ENCODE assay signal across 15 cellular contexts in the genomic region with DNA sequence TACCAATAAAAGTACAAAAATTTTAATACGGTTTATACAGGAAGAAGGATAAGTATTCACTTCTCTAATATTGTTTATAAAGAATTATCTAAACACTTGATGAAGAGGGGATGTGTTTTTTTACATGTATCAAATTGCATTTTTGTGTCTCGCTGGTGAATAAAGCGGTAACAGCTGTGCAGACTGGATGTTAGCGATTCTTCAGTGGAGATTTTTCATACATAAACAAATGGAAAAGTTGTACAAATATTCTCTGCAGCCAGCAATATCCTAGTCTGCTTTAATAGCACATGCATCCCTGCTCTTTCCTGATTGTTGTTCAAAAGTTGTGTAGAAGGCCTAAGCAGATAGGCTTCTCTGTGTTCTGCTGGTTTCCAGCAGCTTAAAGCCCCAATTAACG.
DNase-seq lines count a peak whose midpoint lies in the region; ATAC-seq and TF ChIP-seq lines count a peak whose summit lies in the region.
"Had no signal": no experiment of that assay in that cellular context is flagged by ENCODE, and none has a peak within 500 bp of the region (broad histone marks: within the 10 kb centered on the region; RNA-seq: fewer than 3 reads in every experiment).

No MANE protein-coding gene starts in this region.

- no peak for ATAC-seq in HG02981 (IDR thresholded peaks at IDR 0.05; ENCODE audit: unreplicated experiment)
- ATAC-seq: A549, HepG2 had no signal

- H3K27ac Mint-ChIP-seq in nephron = peak overlapping the region in 2 of 3 experiments; percentile 28 to 40
- H3K27ac Mint-ChIP-seq: CD4-positive, CD25-positive, alpha-beta regulatory T cell had no signal

- H3K27me3 Mint-ChIP-seq in nephron (ENCODE audit: low read depth) = no peaks in the 10 kb centered on the region
- H3K27me3 Mint-ChIP-seq: CD4-positive, CD25-positive, alpha-beta regulatory T cell had no signal

- H3K36me3 Mint-ChIP-seq in nephron (ENCODE audit: low read depth) = peaks cover 9% of the 10 kb centered on the region
- H3K36me3 Mint-ChIP-seq: CD4-positive, CD25-positive, alpha-beta regulatory T cell had no signal

- H3K27ac ChIP-seq in SJCRH30 = no peak overlapping the region
- H3K27ac ChIP-seq: A549; BLaER1 treated with 17β-estradiol and CSF1 and Interleukin-3, amounts not matched to agents 10 nM and 100 nM had no signal

- no peaks in the 10 kb centered on the region for H3K36me3 ChIP-seq in SJCRH30
- H3K36me3 ChIP-seq: BLaER1 treated with 17β-estradiol and CSF1 and Interleukin-3, amounts not matched to agents 10 nM and 100 nM; HAP-1 had no signal

- peaks cover 53% of the 10 kb centered on the region for H3K4me1 Mint-ChIP-seq in nephron
- H3K4me1 Mint-ChIP-seq: CD4-positive, CD25-positive, alpha-beta regulatory T cell had no signal

- H3K9me3 ChIP-seq in SJCRH30 (replicated peaks) = no peaks in the 10 kb centered on the region
- H3K9me3 ChIP-seq: A549; BLaER1 treated with 17β-estradiol and CSF1 and Interleukin-3, amounts not matched to agents 10 nM and 100 nM; HAP-1 had no signal

- H3K9me3 Mint-ChIP-seq in nephron = no peaks in the 10 kb centered on the region

- H3K4me1 ChIP-seq in SJCRH30 = peaks cover 40% of the 10 kb centered on the region
- H3K4me1 ChIP-seq: A549; BLaER1 treated with 17β-estradiol and CSF1 and Interleukin-3, amounts not matched to agents 10 nM and 100 nM had no signal

- H3K4me3 Mint-ChIP-seq in nephron = no peak overlapping the region
- H3K4me3 Mint-ChIP-seq: CD4-positive, CD25-positive, alpha-beta regulatory T cell had no signal

- TF ChIP-seq CTCF in nephron (IDR thresholded peaks at IDR 0.05; ENCODE audit: unreplicated experiment in 3 of 3) = no peak

- H3K27me3 ChIP-seq in SJCRH30 = no peaks in the 10 kb centered on the region
- H3K27me3 ChIP-seq: BLaER1 treated with 17β-estradiol and CSF1 and Interleukin-3, amounts not matched to agents 10 nM and 100 nM had no signal

- DNase-seq in DMS53 (lab: John Stamatoyannopoulos, UW) = peak; percentile 49
- peak; percentile 49 for DNase-seq in H4 (ENCODE audit: low spot score)
- DNase-seq in SJCRH30 = peak; percentile 23 to 69
- no peak for DNase-seq in DMS114 treated with DMSO at 0.1 percent for 48 hours (lab: John Stamatoyannopoulos, UW; ENCODE audit: unreplicated experiment)
- DNase-seq in NCI-H2081 treated with DMSO at 0.1 percent for 48 hours (lab: John Stamatoyannopoulos, UW) = no peak
- DNase-seq: CD4-positive, CD25-positive, alpha-beta regulatory T cell; DMS79 treated with DMSO at 0.1 percent for 48 hours; EL; GOT3 had no signal

- no peak overlapping the region for H3K4me3 ChIP-seq in SJCRH30
- H3K4me3 ChIP-seq: A549; BLaER1 treated with 17β-estradiol and CSF1 and Interleukin-3, amounts not matched to agents 10 nM and 100 nM; HAP-1 had no signal

Comparison
In these comparisons a context has a peak if more than half of its experiments do, and no peak if none do; other contexts are left out.
1. DNase-seq: peak in DMS53 (single experiment), H4 (single experiment) and SJCRH30 (2 of 2); none in DMS114 treated with DMSO at 0.1 percent for 48 hours (single experiment) and NCI-H2081 treated with DMSO at 0.1 percent for 48 hours (single experiment).